Comparison of ENCODE assay signal across 8 cellular contexts in the genomic region with DNA sequence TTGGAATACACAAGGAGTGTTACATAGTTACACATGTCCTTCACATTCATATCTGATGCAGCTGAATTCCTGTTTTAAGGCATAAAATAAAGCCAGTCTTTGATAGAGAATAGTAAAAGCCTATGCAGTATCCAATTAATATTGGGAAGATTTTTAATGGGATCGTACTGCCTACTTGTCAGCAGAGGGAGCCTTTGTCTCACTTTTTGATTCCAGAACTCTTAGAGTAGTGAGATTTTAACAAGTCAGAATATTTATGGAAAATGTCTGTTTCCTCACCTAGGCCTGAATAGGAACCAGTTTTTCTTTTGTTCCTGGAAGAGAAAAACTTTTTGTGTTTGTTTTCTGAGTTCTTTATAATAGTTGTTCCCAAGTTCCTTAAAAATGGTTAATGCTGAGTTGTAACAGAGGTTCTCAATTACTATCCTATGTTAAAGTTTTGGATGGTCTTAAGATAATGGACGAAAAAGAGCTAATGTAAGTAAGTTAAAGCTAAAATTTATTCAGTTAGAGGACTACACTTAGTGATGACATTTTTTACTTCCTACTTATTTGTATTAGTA.
DNase-seq lines count a peak whose midpoint lies in the region; ATAC-seq and TF ChIP-seq lines count a peak whose summit lies in the region.

No MANE protein-coding gene starts in this region.

- no peak overlapping the region for H3K14ac ChIP-seq in H9 (ENCODE audit: insufficient read depth, low read length)

- intact Hi-C loops in posterior vena cava (cut with DNase I) = loop anchor here in 1 of 2 donors (10.0 kb wide), 1 partner anchor 691 kb away; no protein-coding TSS in a partner anchor

- no peaks in the 10 kb centered on the region for H3K36me3 Mint-ChIP-seq in H9 (ENCODE audit: insufficient read depth in 1 of 3, low read depth in 3 of 3)

- H3K4me3 ChIP-seq in AG10803 (ENCODE audit: low read length) (no peak overlapping the region), liver (ENCODE audit: low read depth in 1 of 3, low read length in 3 of 3) (no peak overlapping the region)

- H3K4ac ChIP-seq in H9 (ENCODE audit: low read depth, low read length) = no peak overlapping the region

- H3K79me2 ChIP-seq in H9 (ENCODE audit: insufficient read depth, low read length) = no peaks in the 10 kb centered on the region

- in situ Hi-C loops in T47D (cut with HindIII; ENCODE audit: low pct_unique_long_range_greater_than_20kb, low sequenced_read_pairs) = no loop called here

- H3K4me2 ChIP-seq in H9 (ENCODE audit: insufficient read depth, insufficient read length, low read length) = no peak overlapping the region

- H3K9ac ChIP-seq in H9 (ENCODE audit: extremely low read depth, insufficient read length, low read length) (no peak overlapping the region), liver (ENCODE audit: low read depth in 1 of 2, low read length in 2 of 2) (no peak overlapping the region)

- no peaks in the 10 kb centered on the region for H3K9me3 Mint-ChIP-seq in H9

- H2BK15ac ChIP-seq in H9 (ENCODE audit: low read depth, low read length) = no peak overlapping the region

- no peaks in the 10 kb centered on the region for H3K79me1 ChIP-seq in H9 (ENCODE audit: insufficient read depth, low read depth, low read length, poor library complexity, severe bottlenecking)

- no peaks in the 10 kb centered on the region for H3K27me3 ChIP-seq in H9 (ENCODE audit: insufficient read depth, low read length)
- H3K27me3 ChIP-seq in liver (ENCODE audit: control insufficient read depth in 4 of 4, insufficient read depth in 4 of 4, low read length in 3 of 4) = no peaks in the 10 kb centered on the region

- no peak overlapping the region for H3T11ph ChIP-seq in H9 (ENCODE audit: low read length)

- no peak overlapping the region for H2BK120ac ChIP-seq in H9 (ENCODE audit: low read depth, low read length, poor library complexity, severe bottlenecking)

- H2BK12ac ChIP-seq in H9 (ENCODE audit: insufficient read length, low read depth, low read length) = no peak overlapping the region

- H3K4me1 ChIP-seq in H9 (ENCODE audit: insufficient read depth, low read length) (no peaks in the 10 kb centered on the region), liver (ENCODE audit: control insufficient read depth in 4 of 4, insufficient read depth in 4 of 4, low read length in 3 of 4) (peaks cover 0 to 4% (median 0%) of the 10 kb centered on the region in 4 donors)

- H3K56ac ChIP-seq in H9 (ENCODE audit: insufficient read length, low read depth, low read length) = no peak overlapping the region

- no peak overlapping the region for H2AFZ ChIP-seq in H9 (ENCODE audit: low read length)

- no peaks in the 10 kb centered on the region for H3K27me3 Mint-ChIP-seq in H9 (ENCODE audit: low read depth)

- H4K8ac ChIP-seq in H9 (replicated peaks; ENCODE audit: insufficient read length, low read depth, low read length) = no peak overlapping the region

- DNase-seq in AG10803 (ENCODE audit: low read depth) = peak; percentile 73
- DNase-seq in H9 = no peak
- peak; percentile 37 for DNase-seq in NCI-H446 treated with DMSO at 0.1 percent for 48 hours (lab: John Stamatoyannopoulos, UW)
- DNase-seq in T47D (ENCODE audit: low read depth in 1 of 2, low spot score in 1 of 2) = peak; percentile 34 to 81
- DNase-seq in posterior vena cava (ENCODE audit: low spot score) = no peak
- no peak for DNase-seq in activated gamma-delta T cell (lab: John Stamatoyannopoulos, UW)

- no peak overlapping the region for H3K4me3 Mint-ChIP-seq in H9

- H3K36me3 ChIP-seq in liver (ENCODE audit: control insufficient read depth in 4 of 4, insufficient read depth in 3 of 4, low read depth in 1 of 4, low read length in 3 of 4) = no peaks in the 10 kb centered on the region

- no peak overlapping the region for H4K5ac ChIP-seq in H9 (ENCODE audit: insufficient read length, low read depth, low read length)

- H3K27ac Mint-ChIP-seq in H9 = no peak overlapping the region

- H2BK5ac ChIP-seq in H9 (ENCODE audit: insufficient read length, low read length) = no peak overlapping the region

- H3K23me2 ChIP-seq in H9 (ENCODE audit: insufficient read length, low read depth, low read length, poor library complexity, severe bottlenecking) = no peaks in the 10 kb centered on the region

- TF ChIP-seq CTCF in AG10803 (conservative IDR thresholded peaks at IDR 0.05; ENCODE audit: low read length) = peak; percentile 79
- TF ChIP-seq CTCF in H9 (conservative IDR thresholded peaks at IDR 0.05) = peak; percentile 85
- peak; percentile 73 for TF ChIP-seq CTCF in liver (IDR thresholded peaks at IDR 0.05; ENCODE audit: low read depth, low read length, missing input control)

- H2BK20ac ChIP-seq in H9 (ENCODE audit: low read depth, low read length, poor library complexity, severe bottlenecking) = no peak overlapping the region

- H2AK5ac ChIP-seq in H9 (ENCODE audit: insufficient read length, low read length) = no peak overlapping the region

- no peaks in the 10 kb centered on the region for H4K20me1 ChIP-seq in H9 (ENCODE audit: control insufficient read depth, insufficient read depth, insufficient read length)

- no peak overlapping the region for H3K27ac ChIP-seq in H9 (ENCODE audit: insufficient read length, low read depth, low read length)
- H3K27ac ChIP-seq in liver (ENCODE audit: low read depth in 1 of 2, low read length in 2 of 2) = no peak overlapping the region

- H4K91ac ChIP-seq in H9 (ENCODE audit: insufficient read length, low read depth, low read length) = no peak overlapping the region

- TF ChIP-seq RAD21 in liver (IDR thresholded peaks at IDR 0.05) = peak; percentile 89

- no peak for ATAC-seq in HG02840 (IDR thresholded peaks at IDR 0.05; ENCODE audit: low FRiP score, unreplicated experiment)

- peaks cover 0 to 6% of the 10 kb centered on the region in 2 experiments; a peak in 1 of 4 replicates for H3K4me1 Mint-ChIP-seq in H9

- H3K23ac ChIP-seq in H9 (ENCODE audit: insufficient read length, low read depth, low read length) = no peak overlapping the region

- no peaks in the 10 kb centered on the region for H3K9me3 ChIP-seq in H9 (ENCODE audit: control insufficient read depth, low read depth, low read length)
- H3K9me3 ChIP-seq in liver (ENCODE audit: control insufficient read depth in 4 of 4, low read length in 3 of 4) = no peaks in the 10 kb centered on the region

- WGBS in H9 (ENCODE audit: extremely low coverage, insufficient read length, low lambda C conversion rate) = no CpG with 5 or more reads among the region's 2 CpGs
- 47% methylated on average over 2 of the region's 2 CpGs for WGBS in liver

- H3K18ac ChIP-seq in H9 (ENCODE audit: insufficient read length, low read depth, low read length) = no peak overlapping the region

TF ChIP-seq in liver, 16 proteins besides CTCF, POLR2A, EP300 and RAD21:
- TF ChIP-seq EGR1 (IDR thresholded peaks at IDR 0.05; ENCODE audit: low read depth in 2 of 2) (no peak), FOXA2 (IDR thresholded peaks at IDR 0.05) (no peak), SP1 (IDR thresholded peaks at IDR 0.05) (no peak), RXRA (IDR thresholded peaks at IDR 0.05) (no peak), HNF4G (IDR thresholded peaks at IDR 0.05) (no peak)
TF ChIP-seq in liver: peak in this region for 0.

Comparison
In these comparisons a context has a peak if more than half of its experiments do, and no peak if none do; other contexts are left out.
1. DNase-seq: peak in AG10803 (single experiment), NCI-H446 treated with DMSO at 0.1 percent for 48 hours (single experiment) and T47D (2 of 2); none in H9 (single experiment), posterior vena cava (single experiment) and activated gamma-delta T cell (single experiment).
2. Peak in every context shown above with its lines, with median percentiles within 50 percentile points of each other: CTCF ChIP-seq.